In genomic region chr6:106827081-106827480, GRCh38 we compare ENCODE assay signal across 3 cellular contexts.
TF ChIP-seq lines count a peak whose summit lies in the region.

No MANE protein-coding gene starts in this region.

TF ChIP-seq in HEK293, 187 proteins besides CTCF, POLR2A, EP300 and RAD21:
- no peak for TF ChIP-seq ZNF777 (tag by site-specific recombination; IDR thresholded peaks at IDR 0.05; ENCODE audit: borderline replicate concordance)
- TF ChIP-seq ZNF623 (tag by site-specific recombination; IDR thresholded peaks at IDR 0.05), result peak; percentile 83

TF ChIP-seq in K562, 482 proteins besides CTCF, POLR2A, EP300 and RAD21 (continues in another document):
- TF ChIP-seq ADNP (tag; IDR thresholded peaks at IDR 0.05), result peak; percentile 45; the same call in 1 of the 2 replicates
- no peak for TF ChIP-seq GTF2E2 (tag; IDR thresholded peaks at IDR 0.05)
- TF ChIP-seq, protein P1, sequence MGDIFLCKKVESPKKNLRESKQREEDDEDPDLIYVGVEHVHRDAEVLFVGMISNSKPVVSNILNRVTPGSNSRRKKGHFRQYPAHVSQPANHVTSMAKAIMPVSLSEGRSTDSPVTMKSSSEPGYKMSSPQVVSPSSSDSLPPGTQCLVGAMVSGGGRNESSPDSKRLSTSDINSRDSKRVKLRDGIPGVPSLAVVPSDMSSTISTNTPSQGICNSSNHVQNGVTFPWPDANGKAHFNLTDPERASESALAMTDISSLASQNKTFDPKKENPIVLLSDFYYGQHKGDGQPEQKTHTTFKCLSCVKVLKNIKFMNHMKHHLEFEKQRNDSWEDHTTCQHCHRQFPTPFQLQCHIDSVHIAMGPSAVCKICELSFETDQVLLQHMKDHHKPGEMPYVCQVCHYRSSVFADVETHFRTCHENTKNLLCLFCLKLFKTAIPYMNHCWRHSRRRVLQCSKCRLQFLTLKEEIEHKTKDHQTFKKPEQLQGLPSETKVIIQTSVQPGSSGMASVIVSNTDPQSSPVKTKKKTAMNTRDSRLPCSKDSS (IDR thresholded peaks at IDR 0.05; ENCODE audit: low read depth, partially characterized antibody), result no peak
- no peak for TF ChIP-seq CBFB (CRISPR knock-in tag; IDR thresholded peaks at IDR 0.05)
- TF ChIP-seq, protein P2, sequence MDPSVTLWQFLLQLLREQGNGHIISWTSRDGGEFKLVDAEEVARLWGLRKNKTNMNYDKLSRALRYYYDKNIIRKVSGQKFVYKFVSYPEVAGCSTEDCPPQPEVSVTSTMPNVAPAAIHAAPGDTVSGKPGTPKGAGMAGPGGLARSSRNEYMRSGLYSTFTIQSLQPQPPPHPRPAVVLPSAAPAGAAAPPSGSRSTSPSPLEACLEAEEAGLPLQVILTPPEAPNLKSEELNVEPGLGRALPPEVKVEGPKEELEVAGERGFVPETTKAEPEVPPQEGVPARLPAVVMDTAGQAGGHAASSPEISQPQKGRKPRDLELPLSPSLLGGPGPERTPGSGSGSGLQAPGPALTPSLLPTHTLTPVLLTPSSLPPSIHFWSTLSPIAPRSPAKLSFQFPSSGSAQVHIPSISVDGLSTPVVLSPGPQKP (CRISPR knock-in tag; IDR thresholded peaks at IDR 0.05), result no peak
- no peak for TF ChIP-seq SNRNP70 (optimal IDR thresholded peaks at IDR 0.05; ENCODE audit: low read depth, low read length)
- no peak for TF ChIP-seq NBN (IDR thresholded peaks at IDR 0.05; ENCODE audit: low read depth)
- TF ChIP-seq ZNF12 (CRISPR knock-in tag; IDR thresholded peaks at IDR 0.05), result no peak
- TF ChIP-seq IRF2 (CRISPR knock-in tag; IDR thresholded peaks at IDR 0.05), result no peak
- TF ChIP-seq TCF7L2 (IDR thresholded peaks at IDR 0.05; ENCODE audit: low read depth, low read length), result no peak
- no peak for TF ChIP-seq ZNF354B (CRISPR knock-in tag; IDR thresholded peaks at IDR 0.05)
- TF ChIP-seq, protein P3, sequence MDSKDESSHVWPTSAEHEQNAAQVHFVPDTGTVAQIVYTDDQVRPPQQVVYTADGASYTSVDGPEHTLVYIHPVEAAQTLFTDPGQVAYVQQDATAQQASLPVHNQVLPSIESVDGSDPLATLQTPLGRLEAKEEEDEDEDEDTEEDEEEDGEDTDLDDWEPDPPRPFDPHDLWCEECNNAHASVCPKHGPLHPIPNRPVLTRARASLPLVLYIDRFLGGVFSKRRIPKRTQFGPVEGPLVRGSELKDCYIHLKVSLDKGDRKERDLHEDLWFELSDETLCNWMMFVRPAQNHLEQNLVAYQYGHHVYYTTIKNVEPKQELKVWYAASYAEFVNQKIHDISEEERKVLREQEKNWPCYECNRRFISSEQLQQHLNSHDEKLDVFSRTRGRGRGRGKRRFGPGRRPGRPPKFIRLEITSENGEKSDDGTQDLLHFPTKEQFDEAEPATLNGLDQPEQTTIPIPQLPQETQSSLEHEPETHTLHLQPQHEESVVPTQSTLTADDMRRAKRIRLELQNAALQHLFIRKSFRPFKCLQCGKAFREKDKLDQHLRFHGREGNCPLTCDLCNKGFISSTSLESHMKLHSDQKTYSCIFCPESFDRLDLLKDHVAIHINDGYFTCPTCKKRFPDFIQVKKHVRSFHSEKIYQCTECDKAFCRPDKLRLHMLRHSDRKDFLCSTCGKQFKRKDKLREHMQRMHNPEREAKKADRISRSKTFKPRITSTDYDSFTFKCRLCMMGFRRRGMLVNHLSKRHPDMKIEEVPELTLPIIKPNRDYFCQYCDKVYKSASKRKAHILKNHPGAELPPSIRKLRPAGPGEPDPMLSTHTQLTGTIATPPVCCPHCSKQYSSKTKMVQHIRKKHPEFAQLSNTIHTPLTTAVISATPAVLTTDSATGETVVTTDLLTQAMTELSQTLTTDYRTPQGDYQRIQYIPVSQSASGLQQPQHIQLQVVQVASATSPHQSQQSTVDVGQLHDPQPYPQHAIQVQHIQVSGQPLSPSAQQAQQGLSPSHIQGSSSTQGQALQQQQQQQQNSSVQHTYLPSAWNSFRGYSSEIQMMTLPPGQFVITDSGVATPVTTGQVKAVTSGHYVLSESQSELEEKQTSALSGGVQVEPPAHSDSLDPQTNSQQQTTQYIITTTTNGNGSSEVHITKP (IDR thresholded peaks at IDR 0.05; ENCODE audit: partially characterized antibody), result no peak
- 0 out of 2 replicates have a peak, but pooled peaks have one; percentile 42 for TF ChIP-seq SMARCA5 (IDR thresholded peaks at IDR 0.05)
- no peak for TF ChIP-seq ZNF583 (CRISPR knock-in tag; IDR thresholded peaks at IDR 0.05)
- peak; percentile 34 to 54; a peak in 3 of 4 replicates for TF ChIP-seq KDM1A (IDR thresholded peaks at IDR 0.05)
- peak; percentile 100 for TF ChIP-seq RBM25 (IDR thresholded peaks at IDR 0.05; ENCODE audit: low read depth, low read length, severe bottlenecking)
- peak in 1 of 2 experiments; percentile 55; a peak in 1 of 4 replicates for TF ChIP-seq RCOR1 (IDR thresholded peaks at IDR 0.05; ENCODE audit: borderline replicate concordance in 1 of 2, low read depth in 2 of 2, low read length in 2 of 2)
- no peak for TF ChIP-seq ELK3 (CRISPR knock-in tag; IDR thresholded peaks at IDR 0.05)
- TF ChIP-seq, protein P4, sequence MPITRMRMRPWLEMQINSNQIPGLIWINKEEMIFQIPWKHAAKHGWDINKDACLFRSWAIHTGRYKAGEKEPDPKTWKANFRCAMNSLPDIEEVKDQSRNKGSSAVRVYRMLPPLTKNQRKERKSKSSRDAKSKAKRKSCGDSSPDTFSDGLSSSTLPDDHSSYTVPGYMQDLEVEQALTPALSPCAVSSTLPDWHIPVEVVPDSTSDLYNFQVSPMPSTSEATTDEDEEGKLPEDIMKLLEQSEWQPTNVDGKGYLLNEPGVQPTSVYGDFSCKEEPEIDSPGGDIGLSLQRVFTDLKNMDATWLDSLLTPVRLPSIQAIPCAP (CRISPR knock-in tag; IDR thresholded peaks at IDR 0.05; ENCODE audit: borderline replicate concordance), result no peak
- TF ChIP-seq NFXL1 (CRISPR knock-in tag; IDR thresholded peaks at IDR 0.05), result no peak
- no peak for TF ChIP-seq RBM22 (IDR thresholded peaks at IDR 0.05; ENCODE audit: low read depth, low read length, poor library complexity, severe bottlenecking)
- no peak for TF ChIP-seq HMG20B (CRISPR knock-in tag; IDR thresholded peaks at IDR 0.05)
- 0 out of 2 replicates have a peak, but pooled peaks have one; percentile 32 for TF ChIP-seq HDAC2 (IDR thresholded peaks at IDR 0.05)
- no peak for TF ChIP-seq FUS (optimal IDR thresholded peaks at IDR 0.05; ENCODE audit: low read depth, low read length)
- TF ChIP-seq ZNF57 (CRISPR knock-in tag; IDR thresholded peaks at IDR 0.05), result no peak
- no peak for TF ChIP-seq NFE2L1 (tag; IDR thresholded peaks at IDR 0.05; ENCODE audit: borderline replicate concordance, low read depth)

TF ChIP-seq in H1, 55 proteins besides CTCF, POLR2A, EP300 and RAD21:
- no peak for TF ChIP-seq CHD2 (IDR thresholded peaks at IDR 0.05; ENCODE audit: low read length)
- no peak for TF ChIP-seq CHD1 (IDR thresholded peaks at IDR 0.05; ENCODE audit: low read depth, low read length)
- no peak for TF ChIP-seq CEBPB (IDR thresholded peaks at IDR 0.05; ENCODE audit: low read depth, low read length)
- no peak for TF ChIP-seq PHF8 (conservative IDR thresholded peaks at IDR 0.05; ENCODE audit: low read depth, low read length)
- peak; percentile 83 for TF ChIP-seq KDM1A (IDR thresholded peaks at IDR 0.05; ENCODE audit: borderline replicate concordance, low read length)
